ENCODE assay signal across 8 cellular contexts in genomic region chr3:177358968-177359600, GRCh38.
A peak's percentile ranks its signal among the peaks of the same experiment; 100 is the strongest.
DNase-seq lines count a peak whose midpoint lies in the region; ATAC-seq and TF ChIP-seq lines count a peak whose summit lies in the region.

No MANE protein-coding gene starts in this region.

- H3K27ac Mint-ChIP-seq in natural killer cell (peak overlapping the region; percentile 96 to 98), type B pancreatic cell (peak overlapping the region; percentile 98)

- ATAC-seq in GM18498 (IDR thresholded peaks at IDR 0.05; ENCODE audit: unreplicated experiment) (peak; percentile 20), HG03025 (IDR thresholded peaks at IDR 0.05; ENCODE audit: low FRiP score, unreplicated experiment) (peak; percentile 9), natural killer cell (peak in 2 of 3 donors; percentile 21 to 32), HG02610 (IDR thresholded peaks at IDR 0.05; ENCODE audit: unreplicated experiment) (no peak)

- intact Hi-C loops in natural killer cell (cut with micrococcal nuclease), result loop anchor here (1.0 to 5.0 kb wide), 4 partner anchors 21 to 212 kb away; no protein-coding TSS in a partner anchor

- no peaks in the 10 kb centered on the region for H3K27me3 Mint-ChIP-seq in natural killer cell (ENCODE audit: low read depth in 2 of 2)
- peaks cover 11% of the 10 kb centered on the region for H3K27me3 Mint-ChIP-seq in type B pancreatic cell

- TF ChIP-seq CTCF in natural killer cell (IDR thresholded peaks at IDR 0.05) (no peak), type B pancreatic cell (conservative IDR thresholded peaks at IDR 0.05) (no peak)

- peak overlapping the region; percentile 98 for H3K27ac ChIP-seq in epithelial cell of prostate

- peak; percentile 47 to 74 for DNase-seq in NCI-H526 (lab: John Stamatoyannopoulos, UW)
- peak; percentile 30 for DNase-seq in activated T-cell treated with anti-CD3 and anti-CD28 coated beads for 24 hours (ENCODE audit: low read depth)
- DNase-seq in epithelial cell of prostate (ENCODE audit: low read depth, low spot score), result no peak
- DNase-seq in natural killer cell, result peak; percentile 52
- peak; percentile 75 for DNase-seq in type B pancreatic cell (ENCODE audit: extremely low spot score, unreplicated experiment)

- no peaks in the 10 kb centered on the region for H3K9me3 Mint-ChIP-seq in natural killer cell
- H3K9me3 Mint-ChIP-seq in type B pancreatic cell, result no peaks in the 10 kb centered on the region

- H3K36me3 Mint-ChIP-seq in natural killer cell (no peaks in the 10 kb centered on the region), type B pancreatic cell (no peaks in the 10 kb centered on the region)

- H3K4me3 Mint-ChIP-seq in natural killer cell (peak overlapping the region; percentile 95), type B pancreatic cell (peak overlapping the region; percentile 88)

- H3K4me1 Mint-ChIP-seq in natural killer cell (peaks cover 43 to 63% of the 10 kb centered on the region in 2 donors), type B pancreatic cell (ENCODE audit: unreplicated experiment) (peaks cover 58% of the 10 kb centered on the region)
